Comparison of ENCODE assay signal across 10 cellular contexts in the genomic region with DNA sequence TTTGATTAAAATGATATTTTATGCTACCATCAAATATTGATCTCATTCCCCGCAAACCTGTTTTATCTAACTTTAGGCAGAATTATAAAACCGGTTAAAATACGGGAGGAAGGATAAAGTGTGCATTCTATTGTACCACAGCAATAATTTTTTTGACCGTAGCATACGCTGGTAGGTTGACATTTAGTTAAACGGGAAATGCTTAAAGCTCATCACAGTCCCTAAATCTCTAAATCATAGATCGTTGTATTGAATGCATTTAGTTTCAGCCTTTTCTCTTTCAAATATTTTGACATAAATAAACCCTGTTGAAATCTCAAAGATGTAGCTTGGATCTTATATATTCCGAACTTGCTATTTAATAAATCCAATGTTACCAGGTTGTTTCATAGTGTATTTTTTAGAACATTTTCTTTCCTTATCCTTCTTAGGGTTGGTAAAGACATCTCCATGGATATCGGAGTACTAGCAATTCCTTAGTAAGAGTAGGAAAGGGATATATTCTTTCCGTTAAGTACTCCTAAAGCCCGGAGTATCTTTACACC.
DNase-seq lines count a peak whose midpoint lies in the region; ATAC-seq and TF ChIP-seq lines count a peak whose summit lies in the region.
"Had no signal": no experiment of that assay in that cellular context is flagged by ENCODE, and none has a peak within 500 bp of the region (broad histone marks: within the 10 kb centered on the region; RNA-seq: fewer than 3 reads in every experiment).

No MANE protein-coding gene starts in this region.

- H3K4me3 Mint-ChIP-seq in stimulated activated effector memory CD8-positive, alpha-beta T cell treated with anti-CD3 and anti-CD28 coated beads, Interleukin-12 subunit alpha, Interleukin-12 subunit beta, amount 100 ng/mL, for 72 hours, result peak overlapping the region; percentile 81

- H3K4me1 Mint-ChIP-seq in stimulated activated effector memory CD8-positive, alpha-beta T cell treated with anti-CD3 and anti-CD28 coated beads, Interleukin-12 subunit alpha, Interleukin-12 subunit beta, amount 100 ng/mL, for 72 hours, result peaks cover 27% of the 10 kb centered on the region

- H3K27me3 ChIP-seq in SU-DHL-6 (ENCODE audit: low read length), result no peaks in the 10 kb centered on the region

- DNase-seq in NOMO-1 treated with DMSO at 0.1 percent for 48 hours (lab: John Stamatoyannopoulos, UW; ENCODE audit: unreplicated experiment) (peak; percentile 19), NOMO-1 treated with dmso at 0.1 percent for 144 hours (lab: John Stamatoyannopoulos, UW; ENCODE audit: unreplicated experiment) (no peak), fibroblast of peridontal ligament (ENCODE audit: extremely low read depth) (peak; percentile 18), DMS153 (lab: John Stamatoyannopoulos, UW) (no peak)
- DNase-seq in stimulated activated effector memory CD8-positive, alpha-beta T cell treated with anti-CD3 and anti-CD28 coated beads, Interleukin-12 subunit alpha, Interleukin-12 subunit beta, amount 100 ng/mL, for 72 hours (ENCODE audit: low spot score in 2 of 2), result no peak

- H3K9me3 ChIP-seq in SU-DHL-6 (ENCODE audit: insufficient read depth, low read length), result no peaks in the 10 kb centered on the region

- no peak overlapping the region for H3K27ac ChIP-seq in SU-DHL-6 (ENCODE audit: low read depth, low read length)
- H3K27ac ChIP-seq: 22Rv1 had no signal

- H4K20me1 ChIP-seq in SU-DHL-6 (ENCODE audit: low read depth, low read length), result no peaks in the 10 kb centered on the region

- H3K36me3 Mint-ChIP-seq in stimulated activated effector memory CD8-positive, alpha-beta T cell treated with anti-CD3 and anti-CD28 coated beads, Interleukin-12 subunit alpha, Interleukin-12 subunit beta, amount 100 ng/mL, for 72 hours, result peaks cover 65% of the 10 kb centered on the region

- H3K36me3 ChIP-seq in SU-DHL-6 (ENCODE audit: low read length), result no peaks in the 10 kb centered on the region

- no peak for TF ChIP-seq CTCF in SU-DHL-6 (IDR thresholded peaks at IDR 0.05; ENCODE audit: insufficient read depth, low read length, poor library complexity, severe bottlenecking)

- no peak overlapping the region for H3K9ac ChIP-seq in SU-DHL-6 (ENCODE audit: low read length)

- no peaks in the 10 kb centered on the region for H3K79me2 ChIP-seq in SU-DHL-6 (ENCODE audit: insufficient read depth, low read length)

- peak overlapping the region; percentile 98 for H3K27ac Mint-ChIP-seq in stimulated activated effector memory CD8-positive, alpha-beta T cell treated with anti-CD3 and anti-CD28 coated beads, Interleukin-12 subunit alpha, Interleukin-12 subunit beta, amount 100 ng/mL, for 72 hours
- H3K27ac Mint-ChIP-seq: progenitor cell of endocrine pancreas had no signal

- H2AFZ ChIP-seq in SU-DHL-6 (ENCODE audit: low read depth, low read length, severe bottlenecking), result no peak overlapping the region

- peaks cover 4% of the 10 kb centered on the region for H3K9me3 Mint-ChIP-seq in stimulated activated effector memory CD8-positive, alpha-beta T cell treated with anti-CD3 and anti-CD28 coated beads, Interleukin-12 subunit alpha, Interleukin-12 subunit beta, amount 100 ng/mL, for 72 hours

- no peak overlapping the region for H3K4me3 ChIP-seq in SU-DHL-6 (ENCODE audit: insufficient read depth, low read length, poor library complexity, severe bottlenecking)

- no peaks in the 10 kb centered on the region for H3F3A ChIP-seq in SU-DHL-6 (ENCODE audit: insufficient read depth)

- no peaks in the 10 kb centered on the region for H3K9me2 ChIP-seq in SU-DHL-6 (replicated peaks; ENCODE audit: insufficient read depth, low read length)

- H3K4me2 ChIP-seq in SU-DHL-6 (ENCODE audit: low read depth, low read length, poor library complexity, severe bottlenecking), result peak overlapping the region; percentile 70

- no peak for ATAC-seq in stimulated activated effector memory CD8-positive, alpha-beta T cell treated with anti-CD3 and anti-CD28 coated beads, Interleukin-12 subunit alpha, Interleukin-12 subunit beta, amount 100 ng/mL, for 72 hours
- ATAC-seq in HG02763 (IDR thresholded peaks at IDR 0.05; ENCODE audit: unreplicated experiment) (no peak), HG03378 (IDR thresholded peaks at IDR 0.05; ENCODE audit: unreplicated experiment) (no peak)

Comparison
In these comparisons a context has a peak if more than half of its experiments do, and no peak if none do; other contexts are left out.
1. DNase-seq: peak in NOMO-1 treated with DMSO at 0.1 percent for 48 hours (single experiment) and fibroblast of peridontal ligament (single experiment); none in NOMO-1 treated with dmso at 0.1 percent for 144 hours (single experiment), stimulated activated effector memory CD8-positive, alpha-beta T cell treated with anti-CD3 and anti-CD28 coated beads, Interleukin-12 subunit alpha, Interleukin-12 subunit beta, amount 100 ng/mL, for 72 hours (0 of 2) and DMS153 (single experiment).